Comparison of ENCODE assay signal across 23 cellular contexts in the genomic region with DNA sequence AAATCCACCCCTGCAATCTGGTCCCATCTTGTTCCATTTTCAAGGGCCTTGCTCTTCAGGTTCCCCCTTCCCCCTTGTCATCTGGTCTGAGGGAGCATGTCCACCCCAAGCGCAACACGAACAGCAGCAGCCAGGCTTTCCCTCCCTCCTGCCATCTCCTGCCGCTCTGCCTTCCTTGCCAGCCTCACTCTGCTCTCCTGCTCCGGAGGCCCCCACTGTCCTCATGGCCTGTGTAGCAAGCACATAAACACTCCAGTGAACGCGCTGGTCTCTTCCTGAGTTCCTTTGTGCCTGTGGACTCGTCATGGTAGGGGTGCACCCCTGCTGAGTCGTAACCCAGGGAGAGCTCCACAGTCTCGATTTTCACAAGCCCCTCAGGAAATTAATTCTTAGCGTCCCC. TPM values are rescaled to one million over a fixed set of nuclear protein-coding genes. Genes with fewer than 3 reads are reported as not detected.
DNase-seq lines count a peak whose midpoint lies in the region; ATAC-seq and TF ChIP-seq lines count a peak whose summit lies in the region.
"Had no signal": no experiment of that assay in that cellular context is flagged by ENCODE, and none has a peak within 500 bp of the region (broad histone marks: within the 10 kb centered on the region; RNA-seq: fewer than 3 reads in every experiment).

No MANE protein-coding gene starts in this region.

- H3K27me3 Mint-ChIP-seq in activated naive CD8-positive, alpha-beta T cell = no peaks in the 10 kb centered on the region
- no peaks in the 10 kb centered on the region for H3K27me3 Mint-ChIP-seq in activated naive CD8-positive, alpha-beta T cell treated with anti-CD3 and anti-CD28 coated beads, Interleukin-2, amount 50 U/mL, for 24 hours
- no peaks in the 10 kb centered on the region for H3K27me3 Mint-ChIP-seq in activated naive CD8-positive, alpha-beta T cell treated with anti-CD3 and anti-CD28 coated beads for 36 hours
- no peaks in the 10 kb centered on the region for H3K27me3 Mint-ChIP-seq in nephron progenitor cell (ENCODE audit: low read depth, poor library complexity)
- H3K27me3 Mint-ChIP-seq: activated naive CD4-positive, alpha-beta T cell treated with anti-CD3 and anti-CD28 coated beads, Interleukin-2, amount 50 U/mL, for 24 hours; T-cell had no signal

- H3K9me3 Mint-ChIP-seq in activated naive CD8-positive, alpha-beta T cell (ENCODE audit: low read depth) = no peaks in the 10 kb centered on the region
- no peaks in the 10 kb centered on the region for H3K9me3 Mint-ChIP-seq in activated naive CD8-positive, alpha-beta T cell treated with anti-CD3 and anti-CD28 coated beads, Interleukin-2, amount 50 U/mL, for 24 hours
- H3K9me3 Mint-ChIP-seq in activated naive CD8-positive, alpha-beta T cell treated with anti-CD3 and anti-CD28 coated beads for 36 hours = no peaks in the 10 kb centered on the region
- no peaks in the 10 kb centered on the region for H3K9me3 Mint-ChIP-seq in nephron progenitor cell
- H3K9me3 Mint-ChIP-seq: activated naive CD4-positive, alpha-beta T cell treated with anti-CD3 and anti-CD28 coated beads, Interleukin-2, amount 50 U/mL, for 24 hours; T-cell had no signal

- H3K4me1 Mint-ChIP-seq in activated naive CD8-positive, alpha-beta T cell (ENCODE audit: low read depth) = peaks cover 2% of the 10 kb centered on the region
- H3K4me1 Mint-ChIP-seq in activated naive CD8-positive, alpha-beta T cell treated with anti-CD3 and anti-CD28 coated beads, Interleukin-2, amount 50 U/mL, for 24 hours = peaks cover 5% of the 10 kb centered on the region
- peaks cover 6% of the 10 kb centered on the region for H3K4me1 Mint-ChIP-seq in activated naive CD8-positive, alpha-beta T cell treated with anti-CD3 and anti-CD28 coated beads for 36 hours
- H3K4me1 Mint-ChIP-seq in nephron progenitor cell = peaks cover 4% of the 10 kb centered on the region

- H3K4me3 Mint-ChIP-seq in activated naive CD8-positive, alpha-beta T cell = no peak overlapping the region
- no peak overlapping the region for H3K4me3 Mint-ChIP-seq in activated naive CD8-positive, alpha-beta T cell treated with anti-CD3 and anti-CD28 coated beads, Interleukin-2, amount 50 U/mL, for 24 hours
- H3K4me3 Mint-ChIP-seq in activated naive CD8-positive, alpha-beta T cell treated with anti-CD3 and anti-CD28 coated beads for 36 hours = no peak overlapping the region
- no peak overlapping the region for H3K4me3 Mint-ChIP-seq in nephron progenitor cell
- H3K4me3 Mint-ChIP-seq: activated naive CD4-positive, alpha-beta T cell treated with anti-CD3 and anti-CD28 coated beads, Interleukin-2, amount 50 U/mL, for 24 hours; T-cell had no signal

- H3K27ac Mint-ChIP-seq in activated naive CD8-positive, alpha-beta T cell = peak overlapping the region; percentile 58
- no peak overlapping the region for H3K27ac Mint-ChIP-seq in activated naive CD8-positive, alpha-beta T cell treated with anti-CD3 and anti-CD28 coated beads, Interleukin-2, amount 50 U/mL, for 24 hours
- peak overlapping the region; percentile 63 for H3K27ac Mint-ChIP-seq in activated naive CD8-positive, alpha-beta T cell treated with anti-CD3 and anti-CD28 coated beads for 36 hours
- H3K27ac Mint-ChIP-seq in nephron progenitor cell = peak overlapping the region; percentile 86
- H3K27ac Mint-ChIP-seq: activated naive CD4-positive, alpha-beta T cell treated with anti-CD3 and anti-CD28 coated beads, Interleukin-2, amount 50 U/mL, for 24 hours had no signal

- ATAC-seq in activated naive CD8-positive, alpha-beta T cell treated with anti-CD3 and anti-CD28 coated beads, Interleukin-2, amount 50 U/mL, for 24 hours = no peak
- ATAC-seq: activated CD4-positive, CD25-positive, alpha-beta regulatory T cell treated with anti-CD3 and anti-CD28 coated beads, Interleukin-2, amount 50 U/mL, for 24 hours; Panc1; T-cell had no signal

- no peak for TF ChIP-seq CTCF in nephron progenitor cell (IDR thresholded peaks at IDR 0.05)

- H3K36me3 Mint-ChIP-seq in activated naive CD8-positive, alpha-beta T cell = peaks cover 4% of the 10 kb centered on the region
- H3K36me3 Mint-ChIP-seq in activated naive CD8-positive, alpha-beta T cell treated with anti-CD3 and anti-CD28 coated beads, Interleukin-2, amount 50 U/mL, for 24 hours (ENCODE audit: low read depth) = peaks cover 53% of the 10 kb centered on the region
- H3K36me3 Mint-ChIP-seq in activated naive CD8-positive, alpha-beta T cell treated with anti-CD3 and anti-CD28 coated beads for 36 hours = peaks cover 29% of the 10 kb centered on the region
- peaks cover 54% of the 10 kb centered on the region for H3K36me3 Mint-ChIP-seq in nephron progenitor cell (ENCODE audit: low read depth)

- DNase-seq in activated naive CD8-positive, alpha-beta T cell treated with anti-CD3 and anti-CD28 coated beads, Interleukin-2, amount 50 U/mL, for 24 hours = no peak
- no peak for DNase-seq in activated naive CD8-positive, alpha-beta T cell treated with anti-CD3 and anti-CD28 coated beads for 36 hours
- DNase-seq in nephron progenitor cell (no peak), anterior cingulate cortex (lab: John Stamatoyannopoulos, UW) (no peak), NCI-H2081 (lab: John Stamatoyannopoulos, UW) (no peak), RKO (ENCODE audit: low spot score) (no peak)
- DNase-seq: Calu3; central memory CD4-positive, alpha-beta T cell; DMS79 treated with DMSO at 0.1 percent for 48 hours; HCEC 1CT; KBM-7; mesendoderm; NCI-H2029 treated with DMSO at 0.1 percent for 48 hours; NCI-H226; NCI-H69; SJCRH30; stimulated activated CD4-positive, alpha-beta T cell treated with anti-CD3 and anti-CD28 coated beads, Interleukin-1b, Interleukin-23, amount 100 ng/mL, for 48 hours; stimulated activated CD8-positive, alpha-beta memory T cell treated with anti-CD3 and anti-CD28 coated beads, Interleukin-4, amount 100 ng/mL, for 48 hours; T-cell had no signal

RNA-seq across cellular contexts. Expression of a gene that starts 29.9 kb away (rescaled TPM):
- 10 to 100 TPM; 28.2 to 30.7 TPM for total RNA-seq in activated naive CD8-positive, alpha-beta T cell treated with anti-CD3 and anti-CD28 coated beads for 36 hours
